Comparison of ENCODE assay signal across 1 cellular context in the genomic region with DNA sequence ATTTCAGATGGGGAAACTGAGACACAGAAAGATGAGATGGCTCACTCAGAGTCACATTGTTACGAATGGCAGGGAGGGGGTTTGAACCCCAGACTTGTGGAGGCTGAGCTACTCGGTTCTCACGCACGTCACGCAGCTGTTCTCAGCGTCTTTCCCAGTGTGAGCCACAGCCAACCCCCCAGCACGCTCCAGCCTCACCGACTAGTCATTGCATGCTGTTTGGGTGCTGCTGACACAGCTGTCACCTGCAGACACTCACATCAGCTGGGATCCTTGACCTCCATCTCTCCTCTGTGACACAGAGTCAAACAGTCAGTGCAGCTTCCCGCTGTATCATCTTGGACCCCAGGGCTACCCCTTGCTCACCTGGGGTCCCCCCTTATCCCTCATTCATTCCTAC.
TF ChIP-seq lines count a peak whose summit lies in the region.

No MANE protein-coding gene starts in this region.

TF ChIP-seq in GM12878, 131 proteins besides CTCF, POLR2A, EP300 and RAD21:
- peak; percentile 48; the same call in 1 of the 2 replicates for TF ChIP-seq TCF12 (IDR thresholded peaks at IDR 0.05; ENCODE audit: low read depth, low read length)
- TF ChIP-seq CREB1 (IDR thresholded peaks at IDR 0.05; ENCODE audit: low read depth): no peak
